8 cellular contexts compared by ENCODE assay signal in genomic region chr20:17849901-17850673, GRCh38.
A peak's percentile ranks its signal among the peaks of the same experiment; 100 is the strongest.
DNase-seq lines count a peak whose midpoint lies in the region; ATAC-seq, FAIRE-seq and TF ChIP-seq lines count a peak whose summit lies in the region.

No MANE protein-coding gene starts in this region.

- intact Hi-C loops in MCF 10A (cut with micrococcal nuclease) = no loop called here
- intact Hi-C loops in kidney (cut with DNase I) = no loop called here
- intact Hi-C loops in tibial artery (cut with DNase I; ENCODE audit: low total_unique reads) = loop anchor here (10.0 kb wide), 1 partner anchor 55 kb away; no protein-coding TSS in a partner anchor

- no peaks in the 10 kb centered on the region for H3K27me3 ChIP-seq in tibial artery

- H3K4me3 ChIP-seq in HFF-Myc (replicated peaks; ENCODE audit: low read depth, low read length) (peak overlapping the region; percentile 2), kidney (ENCODE audit: low read length in 2 of 2) (no peak overlapping the region), tibial artery (no peak overlapping the region)

- POLR2A ChIA-PET in MCF 10A (lab: Yijun Ruan, JAX) = interaction anchor here (0.5 to 3.4 kb wide), 15 partner anchors 13 to 308 kb away, joined by 3 to 20 read pairs (median 4); partner anchors contain the start of gene RRBP1

- H3K36me3 Mint-ChIP-seq in MCF 10A (ENCODE audit: insufficient read depth, unreplicated experiment) = no peaks in the 10 kb centered on the region
- H3K36me3 Mint-ChIP-seq in activated naive CD4-positive, alpha-beta T cell treated with anti-CD3 and anti-CD28 coated beads, Interleukin-2, amount 50 U/mL, for 72 hours = no peaks in the 10 kb centered on the region

- H3K9me3 ChIP-seq in kidney (ENCODE audit: control insufficient read depth in 1 of 2, low read length in 2 of 2) = no peaks in the 10 kb centered on the region
- H3K9me3 ChIP-seq in tibial artery = no peaks in the 10 kb centered on the region

- H3K9me3 Mint-ChIP-seq in MCF 10A (ENCODE audit: unreplicated experiment) = peaks cover 1% of the 10 kb centered on the region
- peaks cover 0 to under 1% of the 10 kb centered on the region in 2 donors for H3K9me3 Mint-ChIP-seq in activated naive CD4-positive, alpha-beta T cell treated with anti-CD3 and anti-CD28 coated beads, Interleukin-2, amount 50 U/mL, for 72 hours

- no peaks in the 10 kb centered on the region for H3K27me3 Mint-ChIP-seq in MCF 10A (ENCODE audit: insufficient read depth, unreplicated experiment)

- no peak overlapping the region for H3K9ac ChIP-seq in kidney (ENCODE audit: low read length in 2 of 2)

- H3K27ac ChIP-seq in kidney (ENCODE audit: low read depth in 2 of 2, low read length in 2 of 2) (peak overlapping the region; percentile 11 to 69), tibial artery (peak overlapping the region; percentile 56 to 61)

- TSS peak; percentile 96 for BruUV-seq in MCF 10A (replicated peaks; lab: Mats Ljungman, UMichigan)

- no peak for ATAC-seq in activated naive CD4-positive, alpha-beta T cell treated with anti-CD3 and anti-CD28 coated beads, Interleukin-2, amount 50 U/mL, for 72 hours
- ATAC-seq in HG02885 (IDR thresholded peaks at IDR 0.05; ENCODE audit: poor library complexity, unreplicated experiment) = no peak

- TF ChIP-seq CTCF in HFF-Myc (IDR thresholded peaks at IDR 0.05; ENCODE audit: low read depth, low read length, missing control alignments) (no peak), MCF 10A (IDR thresholded peaks at IDR 0.05; ENCODE audit: unreplicated experiment) (no peak), kidney (IDR thresholded peaks at IDR 0.05; ENCODE audit: borderline replicate concordance, extremely low read depth, insufficient read depth) (no peak), tibial artery (IDR thresholded peaks at IDR 0.05) (no peak)

- H3K4me3 Mint-ChIP-seq in MCF 10A (ENCODE audit: unreplicated experiment) = peak overlapping the region; percentile 56

- H3K36me3 ChIP-seq in kidney (ENCODE audit: control insufficient read depth in 1 of 2, insufficient read depth in 2 of 2, low read length in 2 of 2) = no peaks in the 10 kb centered on the region
- H3K36me3 ChIP-seq in tibial artery = no peaks in the 10 kb centered on the region

- peaks cover 3 to 6% of the 10 kb centered on the region in 2 donors for H3K4me1 ChIP-seq in kidney (ENCODE audit: control insufficient read depth in 1 of 2, insufficient read depth in 1 of 2, low read depth in 1 of 2, low read length in 2 of 2)
- peaks cover 0 to 16% (median 8%) of the 10 kb centered on the region in 4 donors for H3K4me1 ChIP-seq in tibial artery

- DNase-seq in HFF-Myc (ENCODE audit: extremely low read depth, low read depth) = peak; percentile 96
- peak; percentile 95 for DNase-seq in MCF 10A (ENCODE audit: unreplicated experiment)
- no peak for DNase-seq in kidney
- peak; percentile 90 to 93 for DNase-seq in tibial artery
- DNase-seq in activated naive CD4-positive, alpha-beta T cell treated with anti-CD3 and anti-CD28 coated beads, Interleukin-2, amount 50 U/mL, for 72 hours (ENCODE audit: low spot score in 2 of 2) = no peak
- DNase-seq in SKM-1 treated with dmso at 0.1 percent for 144 hours (lab: John Stamatoyannopoulos, UW; ENCODE audit: unreplicated experiment) = no peak
- no peak for DNase-seq in stimulated activated CD4-positive, alpha-beta T cell treated with anti-CD3 and anti-CD28 coated beads, Interleukin-4, amount 100 ng/mL, for 1 hour

- H3K4me1 Mint-ChIP-seq in MCF 10A (ENCODE audit: insufficient read depth, unreplicated experiment) = peaks cover 50% of the 10 kb centered on the region

- FAIRE-seq in kidney (lab: Jason Lieb, UNC) = no peak

- H3K27ac Mint-ChIP-seq in MCF 10A (ENCODE audit: low read depth, unreplicated experiment) = peak overlapping the region; percentile 92
- H3K27ac Mint-ChIP-seq in activated naive CD4-positive, alpha-beta T cell treated with anti-CD3 and anti-CD28 coated beads, Interleukin-2, amount 50 U/mL, for 72 hours = no peak overlapping the region

- CTCF ChIA-PET in MCF 10A (lab: Yijun Ruan, JAX) = interaction anchor here (0.5 to 2.0 kb wide), 7 partner anchors 17 to 1886 kb away, joined by 3 to 10 read pairs (median 5); partner anchors contain the start of gene RRBP1

Comparison
In these comparisons a context has a peak if more than half of its experiments do, and no peak if none do; other contexts are left out.
1. DNase-seq: peak in HFF-Myc (single experiment), MCF 10A (single experiment) and tibial artery (2 of 2); none in kidney (single experiment), activated naive CD4-positive, alpha-beta T cell treated with anti-CD3 and anti-CD28 coated beads, Interleukin-2, amount 50 U/mL, for 72 hours (0 of 2), SKM-1 treated with dmso at 0.1 percent for 144 hours (single experiment) and stimulated activated CD4-positive, alpha-beta T cell treated with anti-CD3 and anti-CD28 coated beads, Interleukin-4, amount 100 ng/mL, for 1 hour (single experiment).